ENCODE assay signal across 16 cellular contexts in genomic region chr17:32772453-32773025, GRCh38.
DNase-seq lines count a peak whose midpoint lies in the region; ATAC-seq, FAIRE-seq and TF ChIP-seq lines count a peak whose summit lies in the region.
"Had no signal": no experiment of that assay in that cellular context is flagged by ENCODE, and none has a peak within 500 bp of the region (broad histone marks: within the 10 kb centered on the region; RNA-seq: fewer than 3 reads in every experiment).

No MANE protein-coding gene starts in this region.

- no peak overlapping the region for H2BK20ac ChIP-seq in H1 (ENCODE audit: low read length)

- H3K56ac ChIP-seq in H1 (replicated peaks; ENCODE audit: insufficient read length, low read depth, low read length), result no peak overlapping the region

- H3K23ac ChIP-seq in H1 (ENCODE audit: insufficient read length), result no peak overlapping the region
- H3K23ac ChIP-seq in trophoblast cell (ENCODE audit: low read length), result no peak overlapping the region

- no peaks in the 10 kb centered on the region for H3K27me3 Mint-ChIP-seq in activated CD8-positive, alpha-beta T cell treated with anti-CD3 and anti-CD28 coated beads for 36 hours
- no peaks in the 10 kb centered on the region for H3K27me3 Mint-ChIP-seq in activated CD8-positive, alpha-beta T cell treated with anti-CD3 and anti-CD28 coated beads, Interleukin-2, amount 10 ng/mL, durations not matched to agents 7 days and 5 days (ENCODE audit: low read depth)
- no peaks in the 10 kb centered on the region for H3K27me3 Mint-ChIP-seq in activated naive CD4-positive, alpha-beta T cell treated with anti-CD3 and anti-CD28 coated beads, Interleukin-2, amount 10 ng/mL, durations not matched to agents 7 days and 5 days
- no peaks in the 10 kb centered on the region for H3K27me3 Mint-ChIP-seq in type B pancreatic cell

- no peak overlapping the region for H2BK5ac ChIP-seq in H1 (ENCODE audit: low read depth, low read length)
- H2BK5ac ChIP-seq in trophoblast cell (ENCODE audit: low read depth, low read length, poor library complexity), result no peak overlapping the region

- no peak for TF ChIP-seq RAD21 in H1 (IDR thresholded peaks at IDR 0.05 in 1 of 2, conservative IDR thresholded peaks at IDR 0.05 in 1 of 2; ENCODE audit: low read depth in 2 of 2, low read length in 2 of 2)

- H3K18ac ChIP-seq in H1 (ENCODE audit: extremely low read depth, low read length) (no peak overlapping the region), trophoblast cell (ENCODE audit: low read length) (no peak overlapping the region)

- intact Hi-C loops in activated CD8-positive, alpha-beta T cell treated with anti-CD3 and anti-CD28 coated beads for 36 hours (cut with micrococcal nuclease), result no loop called here
- intact Hi-C loops in PC-9 (cut with micrococcal nuclease; ENCODE audit: unreplicated experiment), result no loop called here

- H3K4me2 ChIP-seq in H1 (ENCODE audit: insufficient read depth in 1 of 2, low read depth in 2 of 2, low read length in 2 of 2) (no peak overlapping the region), trophoblast cell (ENCODE audit: low read length) (no peak overlapping the region), PC-9 (no peak overlapping the region)

- H2BK12ac ChIP-seq in H1 (ENCODE audit: low read depth, low read length), result no peak overlapping the region
- H2BK12ac ChIP-seq in trophoblast cell (ENCODE audit: low read length), result no peak overlapping the region

- no peaks in the 10 kb centered on the region for H3K4me1 ChIP-seq in H1 (replicated peaks in 1 of 4; ENCODE audit: control insufficient read depth in 3 of 4, insufficient read depth in 4 of 4, low read length in 3 of 4)
- H3K4me1 ChIP-seq in trophoblast cell (ENCODE audit: control insufficient read depth in 1 of 2, insufficient read depth in 2 of 2, low read length in 2 of 2), result peaks cover 0 to 3% of the 10 kb centered on the region in 2 experiments
- H3K4me1 ChIP-seq in PC-9 (replicated peaks; ENCODE audit: insufficient read depth), result no peaks in the 10 kb centered on the region; the same call in 1 of the 2 replicates

- H3K27ac ChIP-seq in H1 (ENCODE audit: low read depth, low read length), result no peak overlapping the region
- H3K27ac ChIP-seq in trophoblast cell (ENCODE audit: low read depth, low read length), result no peak overlapping the region
- H3K27ac ChIP-seq in PC-9, result no peak overlapping the region

- H3K27me3 ChIP-seq in H1 (replicated peaks in 1 of 4; ENCODE audit: control insufficient read depth in 3 of 4, extremely low read depth in 1 of 4, insufficient read depth in 3 of 4, low read length in 3 of 4), result no peaks in the 10 kb centered on the region
- no peaks in the 10 kb centered on the region for H3K27me3 ChIP-seq in trophoblast cell (ENCODE audit: insufficient read depth, low read length)
- H3K27me3 ChIP-seq in PC-9 (ENCODE audit: insufficient read depth, low read depth), result no peaks in the 10 kb centered on the region
- H3K27me3 ChIP-seq: MG63 had no signal

- H4K5ac ChIP-seq in H1 (ENCODE audit: insufficient read length, low read depth, low read length), result no peak overlapping the region

- POLR2A ChIA-PET in activated CD8-positive, alpha-beta T cell treated with anti-CD3 and anti-CD28 coated beads for 36 hours (lab: Charles Lee), result no interaction called here
- POLR2A ChIA-PET in activated CD8-positive, alpha-beta T cell treated with anti-CD3 and anti-CD28 coated beads, Interleukin-2, amount 10 ng/mL, durations not matched to agents 7 days and 5 days (lab: Charles Lee), result interaction anchor here (0.5 kb wide), 1 partner anchor 11 kb away, joined by 4 read pairs; no protein-coding TSS in a partner anchor
- POLR2A ChIA-PET in H1 (lab: Charles Lee; ENCODE audit: partially characterized antibody), result no interaction called here
- POLR2A ChIA-PET in PC-9 (lab: Charles Lee; ENCODE audit: unreplicated experiment), result no interaction called here

- no peaks in the 10 kb centered on the region for H3K9me3 ChIP-seq in H1 (ENCODE audit: insufficient read depth in 2 of 2, low read depth in 1 of 2, low read length in 1 of 2)
- H3K9me3 ChIP-seq in trophoblast cell (ENCODE audit: insufficient read depth, low read depth, low read length), result no peaks in the 10 kb centered on the region
- no peaks in the 10 kb centered on the region for H3K9me3 ChIP-seq in PC-9 (ENCODE audit: insufficient read depth, low read depth)
- H3K9me3 ChIP-seq: MG63 had no signal

- no peak overlapping the region for H3K14ac ChIP-seq in H1 (ENCODE audit: insufficient read length)
- no peak overlapping the region for H3K14ac ChIP-seq in trophoblast cell (ENCODE audit: low read length)

- no peak for ATAC-seq in activated CD8-positive, alpha-beta T cell treated with anti-CD3 and anti-CD28 coated beads for 36 hours
- ATAC-seq in activated CD8-positive, alpha-beta T cell treated with anti-CD3 and anti-CD28 coated beads, Interleukin-2, amount 10 ng/mL, durations not matched to agents 7 days and 5 days, result no peak
- ATAC-seq: CD8-positive, alpha-beta T cell had no signal

- BruUV-seq in PC-9 (replicated peaks; lab: Mats Ljungman, UMichigan), result no TSS peak

- no peak overlapping the region for H2BK15ac ChIP-seq in H1 (ENCODE audit: low read length)

- H4K8ac ChIP-seq in H1 (ENCODE audit: extremely low read depth, insufficient read depth, low read length) (no peak overlapping the region), trophoblast cell (ENCODE audit: low read depth, low read length) (no peak overlapping the region)

- H3K9me2 ChIP-seq in PC-9 (ENCODE audit: insufficient read depth), result no peaks in the 10 kb centered on the region

- H3K79me2 ChIP-seq in H1 (ENCODE audit: control insufficient read depth in 1 of 2, insufficient read depth in 2 of 2, low read length in 2 of 2), result no peaks in the 10 kb centered on the region
- H3K79me2 ChIP-seq in trophoblast cell (ENCODE audit: control insufficient read depth, insufficient read depth, low read length, poor library complexity), result no peaks in the 10 kb centered on the region
- no peaks in the 10 kb centered on the region for H3K79me2 ChIP-seq in PC-9 (ENCODE audit: low read depth)

- H3K4ac ChIP-seq in H1 (replicated peaks; ENCODE audit: insufficient read length, low read depth, low read length) (no peak overlapping the region), trophoblast cell (ENCODE audit: low read depth, low read length) (no peak overlapping the region)

- H3K79me1 ChIP-seq in H1 (ENCODE audit: low read depth, low read length) (no peaks in the 10 kb centered on the region; the same call in 1 of the 2 replicates), trophoblast cell (ENCODE audit: low read length) (no peaks in the 10 kb centered on the region)

- peak; percentile 10 for DNase-seq in activated CD8-positive, alpha-beta T cell treated with anti-CD3 and anti-CD28 coated beads for 36 hours
- no peak for DNase-seq in activated CD8-positive, alpha-beta T cell treated with anti-CD3 and anti-CD28 coated beads, Interleukin-2, amount 10 ng/mL, durations not matched to agents 7 days and 5 days
- DNase-seq in NCI-H2171 treated with DMSO at 0.1 percent for 48 hours (lab: John Stamatoyannopoulos, UW) (peak; percentile 15), H1 (ENCODE audit: low read depth in 1 of 2, low spot score in 2 of 2) (no peak), trophoblast cell (no peak), PC-9 (no peak), type B pancreatic cell (ENCODE audit: extremely low spot score, unreplicated experiment) (no peak)
- no peak for DNase-seq in activated naive CD4-positive, alpha-beta T cell treated with anti-CD3 and anti-CD28 coated beads, Interleukin-2, amount 10 ng/mL, durations not matched to agents 7 days and 5 days
- DNase-seq: activated CD8-positive, alpha-beta memory T cell treated with anti-CD3 and anti-CD28 coated beads, Interleukin-2, amount 50 U/mL, for 48 hours; activated naive CD4-positive, alpha-beta T cell treated with Interleukin-2 at 50 U/mL for 16 hours; CD8-positive, alpha-beta T cell; cortex of kidney; MG63; NCI-H187; stimulated activated CD4-positive, alpha-beta T cell treated with anti-CD3 and anti-CD28 coated beads, Interleukin-15, amount 100 ng/mL, for 24 hours had no signal

- H3K4me3 ChIP-seq in H1 (ENCODE audit: extremely low read depth in 1 of 4, insufficient read depth in 2 of 4, low read depth in 3 of 4, low read length in 4 of 4) (no peak overlapping the region), trophoblast cell (ENCODE audit: low read depth, low read length) (peak overlapping the region; percentile 51), PC-9 (no peak overlapping the region)
- H3K4me3 ChIP-seq: MG63 had no signal

- H3F3A ChIP-seq in PC-9 (ENCODE audit: insufficient read depth, low read depth), result no peaks in the 10 kb centered on the region

- H2AFZ ChIP-seq in H1 (ENCODE audit: low read length), result no peak overlapping the region
- H2AFZ ChIP-seq in trophoblast cell (ENCODE audit: insufficient read depth, low read length, poor library complexity), result no peak overlapping the region
- H2AFZ ChIP-seq in PC-9, result no peak overlapping the region

- H4K91ac ChIP-seq in H1 (replicated peaks; ENCODE audit: insufficient read length, low read length), result no peak overlapping the region
- H4K91ac ChIP-seq in trophoblast cell (ENCODE audit: low read depth, low read length), result no peak overlapping the region

- 94% methylated on average over 9 of the region's 9 CpGs; no CpG with 5 or more reads in 1 of the 2 experiments for WGBS in H1 (ENCODE audit: extremely low coverage in 1 of 2, insufficient coverage in 1 of 2, insufficient read length in 1 of 2, insufficient replicate concordance in 2 of 2, low coverage in 1 of 2, low lambda C conversion rate in 2 of 2, missing lambda C conversion rate in 1 of 2), 2 experiments
- WGBS in trophoblast cell (ENCODE audit: extremely low coverage, insufficient coverage, insufficient read length), result no CpG with 5 or more reads among the region's 9 CpGs

- no peaks in the 10 kb centered on the region for H3K23me2 ChIP-seq in H1 (ENCODE audit: low read depth, low read length)

- no peak for TF ChIP-seq POLR2A in H1 (IDR thresholded peaks at IDR 0.05; ENCODE audit: control extremely low read depth in 1 of 2, low read depth in 2 of 2, low read length in 2 of 2)

- H2AK5ac ChIP-seq in H1 (ENCODE audit: low read depth, low read length) (no peak overlapping the region), trophoblast cell (ENCODE audit: low read length) (no peak overlapping the region)

- H3K9ac ChIP-seq in H1 (replicated peaks in 1 of 4; ENCODE audit: extremely low read depth in 1 of 4, low read depth in 3 of 4, low read length in 3 of 4) (no peak overlapping the region), trophoblast cell (ENCODE audit: low read length) (no peak overlapping the region)

- no peak for TF ChIP-seq EP300 in H1 (IDR thresholded peaks at IDR 0.05; ENCODE audit: borderline replicate concordance in 1 of 2, low read depth in 2 of 2, low read length in 2 of 2)

- H3K4me1 Mint-ChIP-seq in activated CD8-positive, alpha-beta T cell treated with anti-CD3 and anti-CD28 coated beads for 36 hours (ENCODE audit: low read depth), result no peaks in the 10 kb centered on the region
- no peaks in the 10 kb centered on the region for H3K4me1 Mint-ChIP-seq in activated CD8-positive, alpha-beta T cell treated with anti-CD3 and anti-CD28 coated beads, Interleukin-2, amount 10 ng/mL, durations not matched to agents 7 days and 5 days (ENCODE audit: low read depth)
- H3K4me1 Mint-ChIP-seq in activated naive CD4-positive, alpha-beta T cell treated with anti-CD3 and anti-CD28 coated beads, Interleukin-2, amount 10 ng/mL, durations not matched to agents 7 days and 5 days, result no peaks in the 10 kb centered on the region
- H3K4me1 Mint-ChIP-seq in type B pancreatic cell (ENCODE audit: unreplicated experiment), result peaks cover 4% of the 10 kb centered on the region

- no peak for FAIRE-seq in H1 (lab: Jason Lieb, UNC)
- FAIRE-seq: GM12892 had no signal

- no peaks in the 10 kb centered on the region for H4K20me1 ChIP-seq in H1 (replicated peaks in 1 of 2; ENCODE audit: control insufficient read depth in 1 of 2, insufficient read depth in 2 of 2, low read length in 2 of 2)
- no peaks in the 10 kb centered on the region for H4K20me1 ChIP-seq in PC-9 (ENCODE audit: insufficient read depth)

- no peak overlapping the region for H4K12ac ChIP-seq in trophoblast cell (ENCODE audit: low read depth, low read length)

- no peaks in the 10 kb centered on the region for H3K9me3 Mint-ChIP-seq in activated CD8-positive, alpha-beta T cell treated with anti-CD3 and anti-CD28 coated beads for 36 hours
- H3K9me3 Mint-ChIP-seq in activated CD8-positive, alpha-beta T cell treated with anti-CD3 and anti-CD28 coated beads, Interleukin-2, amount 10 ng/mL, durations not matched to agents 7 days and 5 days (ENCODE audit: insufficient read depth), result no peaks in the 10 kb centered on the region
- H3K9me3 Mint-ChIP-seq in activated naive CD4-positive, alpha-beta T cell treated with anti-CD3 and anti-CD28 coated beads, Interleukin-2, amount 10 ng/mL, durations not matched to agents 7 days and 5 days, result no peaks in the 10 kb centered on the region
- no peaks in the 10 kb centered on the region for H3K9me3 Mint-ChIP-seq in type B pancreatic cell
- H3K9me3 Mint-ChIP-seq: CD8-positive, alpha-beta T cell had no signal

- no peak overlapping the region for H2BK120ac ChIP-seq in H1 (replicated peaks; ENCODE audit: low read depth, low read length)
- H2BK120ac ChIP-seq in trophoblast cell (ENCODE audit: insufficient read depth, low read length, poor library complexity), result no peak overlapping the region

- no peak overlapping the region for H3K27ac Mint-ChIP-seq in activated CD8-positive, alpha-beta T cell treated with anti-CD3 and anti-CD28 coated beads for 36 hours
- H3K27ac Mint-ChIP-seq in activated CD8-positive, alpha-beta T cell treated with anti-CD3 and anti-CD28 coated beads, Interleukin-2, amount 10 ng/mL, durations not matched to agents 7 days and 5 days, result no peak overlapping the region
- H3K27ac Mint-ChIP-seq in activated naive CD4-positive, alpha-beta T cell treated with anti-CD3 and anti-CD28 coated beads, Interleukin-2, amount 10 ng/mL, durations not matched to agents 7 days and 5 days, result no peak overlapping the region
- H3K27ac Mint-ChIP-seq in type B pancreatic cell, result no peak overlapping the region
- H3K27ac Mint-ChIP-seq: CD8-positive, alpha-beta T cell had no signal

- no peaks in the 10 kb centered on the region; a peak in 1 of 8 replicates for H3K36me3 ChIP-seq in H1 (ENCODE audit: control insufficient read depth in 2 of 4, insufficient read depth in 4 of 4, low read length in 3 of 4)
- no peaks in the 10 kb centered on the region for H3K36me3 ChIP-seq in trophoblast cell (ENCODE audit: control insufficient read depth in 1 of 2, insufficient read depth in 2 of 2, low read length in 2 of 2)
- no peaks in the 10 kb centered on the region for H3K36me3 ChIP-seq in PC-9 (ENCODE audit: low read depth)
- H3K36me3 ChIP-seq: MG63 had no signal

- no peak overlapping the region for H3K4me3 Mint-ChIP-seq in activated CD8-positive, alpha-beta T cell treated with anti-CD3 and anti-CD28 coated beads for 36 hours
- no peak overlapping the region for H3K4me3 Mint-ChIP-seq in activated CD8-positive, alpha-beta T cell treated with anti-CD3 and anti-CD28 coated beads, Interleukin-2, amount 10 ng/mL, durations not matched to agents 7 days and 5 days
- H3K4me3 Mint-ChIP-seq in activated naive CD4-positive, alpha-beta T cell treated with anti-CD3 and anti-CD28 coated beads, Interleukin-2, amount 10 ng/mL, durations not matched to agents 7 days and 5 days, result no peak overlapping the region
- H3K4me3 Mint-ChIP-seq in type B pancreatic cell, result no peak overlapping the region
- H3K4me3 Mint-ChIP-seq: CD8-positive, alpha-beta T cell had no signal

- CTCF ChIA-PET in activated CD8-positive, alpha-beta T cell treated with anti-CD3 and anti-CD28 coated beads for 36 hours (lab: Charles Lee), result interaction anchor here (1.6 kb wide), 1 partner anchor 113 kb away, joined by 5 read pairs; no protein-coding TSS in a partner anchor
- CTCF ChIA-PET in activated CD8-positive, alpha-beta T cell treated with anti-CD3 and anti-CD28 coated beads, Interleukin-2, amount 10 ng/mL, durations not matched to agents 7 days and 5 days (lab: Charles Lee), result interaction anchor here (1.0 to 1.3 kb wide), 2 partner anchors 10 to 104 kb away, joined by 5 read pairs; partner anchors contain the start of gene MYO1D
- CTCF ChIA-PET in H1 (lab: Charles Lee; ENCODE audit: partially characterized antibody), result interaction anchor here (1.2 to 1.3 kb wide), 2 partner anchors 9 to 11 kb away, joined by 3 to 5 read pairs; no protein-coding TSS in a partner anchor
- CTCF ChIA-PET in PC-9 (lab: Charles Lee), result no interaction called here
- CTCF ChIA-PET in activated naive CD4-positive, alpha-beta T cell treated with anti-CD3 and anti-CD28 coated beads, Interleukin-2, amount 10 ng/mL, durations not matched to agents 7 days and 5 days (lab: Charles Lee), result interaction anchor here (1.4 to 2.8 kb wide), 2 partner anchors 10 to 164 kb away, joined by 3 to 14 read pairs; no protein-coding TSS in a partner anchor

- TF ChIP-seq CTCF in activated CD8-positive, alpha-beta T cell treated with anti-CD3 and anti-CD28 coated beads for 36 hours (IDR thresholded peaks at IDR 0.05), result no peak
- TF ChIP-seq CTCF in H1 (IDR thresholded peaks at IDR 0.05; ENCODE audit: control extremely low read depth in 1 of 3, insufficient read depth in 1 of 3, low read depth in 1 of 3, low read length in 3 of 3), result no peak
- no peak for TF ChIP-seq CTCF in PC-9 (conservative IDR thresholded peaks at IDR 0.05)
- no peak for TF ChIP-seq CTCF in type B pancreatic cell (conservative IDR thresholded peaks at IDR 0.05)

- no peaks in the 10 kb centered on the region for H3K36me3 Mint-ChIP-seq in activated CD8-positive, alpha-beta T cell treated with anti-CD3 and anti-CD28 coated beads for 36 hours (ENCODE audit: low read depth)
- no peaks in the 10 kb centered on the region for H3K36me3 Mint-ChIP-seq in activated CD8-positive, alpha-beta T cell treated with anti-CD3 and anti-CD28 coated beads, Interleukin-2, amount 10 ng/mL, durations not matched to agents 7 days and 5 days (ENCODE audit: low read depth)
- no peaks in the 10 kb centered on the region for H3K36me3 Mint-ChIP-seq in activated naive CD4-positive, alpha-beta T cell treated with anti-CD3 and anti-CD28 coated beads, Interleukin-2, amount 10 ng/mL, durations not matched to agents 7 days and 5 days
- H3K36me3 Mint-ChIP-seq in type B pancreatic cell, result no peaks in the 10 kb centered on the region

Comparison
In these comparisons a context has a peak if more than half of its experiments do, and no peak if none do; other contexts are left out.
1. DNase-seq: peak in activated CD8-positive, alpha-beta T cell treated with anti-CD3 and anti-CD28 coated beads for 36 hours (single experiment) and NCI-H2171 treated with DMSO at 0.1 percent for 48 hours (single experiment); none in activated CD8-positive, alpha-beta T cell treated with anti-CD3 and anti-CD28 coated beads, Interleukin-2, amount 10 ng/mL, durations not matched to agents 7 days and 5 days (single experiment), H1 (0 of 2), trophoblast cell (0 of 2), PC-9 (0 of 2), activated naive CD4-positive, alpha-beta T cell treated with anti-CD3 and anti-CD28 coated beads, Interleukin-2, amount 10 ng/mL, durations not matched to agents 7 days and 5 days (single experiment) and type B pancreatic cell (single experiment).